ENCODE assay signal across 1 cellular context in the genomic region with DNA sequence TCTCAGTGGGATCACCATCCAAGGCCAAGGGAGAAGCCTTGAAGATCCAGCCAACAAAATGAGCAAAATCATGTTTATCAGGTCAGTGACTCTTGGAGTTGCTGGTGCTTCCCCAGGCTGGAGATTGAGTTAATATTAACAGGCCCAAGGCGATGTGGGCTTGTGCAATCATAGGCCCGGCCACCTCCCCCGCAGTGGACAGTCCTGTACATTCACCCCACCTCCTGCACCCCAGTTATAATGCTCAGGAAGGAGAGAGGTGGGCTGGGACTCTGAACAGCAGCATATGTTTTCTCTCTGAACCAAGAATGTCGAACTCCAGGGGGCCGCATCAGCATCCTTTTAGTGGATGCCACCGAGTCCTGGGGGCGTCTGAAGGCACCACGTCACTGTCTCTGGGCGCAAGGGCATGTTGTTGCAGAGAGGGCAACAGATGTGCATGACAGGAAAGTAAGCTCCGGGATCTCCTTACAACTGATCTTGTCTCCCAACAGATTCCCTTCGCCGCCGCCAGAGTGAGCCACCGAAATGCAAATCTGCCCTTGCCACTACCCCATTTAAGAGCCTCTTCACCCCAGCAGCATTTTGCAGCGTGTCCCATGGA.
A peak's percentile ranks its signal among the peaks of the same experiment; 100 is the strongest.
TF ChIP-seq lines count a peak whose summit lies in the region.

No MANE protein-coding gene starts in this region.

TF ChIP-seq in HepG2, 621 proteins besides CTCF, POLR2A, EP300 and RAD21 (continued from another document and continues in another):
- TF ChIP-seq, protein P1, sequence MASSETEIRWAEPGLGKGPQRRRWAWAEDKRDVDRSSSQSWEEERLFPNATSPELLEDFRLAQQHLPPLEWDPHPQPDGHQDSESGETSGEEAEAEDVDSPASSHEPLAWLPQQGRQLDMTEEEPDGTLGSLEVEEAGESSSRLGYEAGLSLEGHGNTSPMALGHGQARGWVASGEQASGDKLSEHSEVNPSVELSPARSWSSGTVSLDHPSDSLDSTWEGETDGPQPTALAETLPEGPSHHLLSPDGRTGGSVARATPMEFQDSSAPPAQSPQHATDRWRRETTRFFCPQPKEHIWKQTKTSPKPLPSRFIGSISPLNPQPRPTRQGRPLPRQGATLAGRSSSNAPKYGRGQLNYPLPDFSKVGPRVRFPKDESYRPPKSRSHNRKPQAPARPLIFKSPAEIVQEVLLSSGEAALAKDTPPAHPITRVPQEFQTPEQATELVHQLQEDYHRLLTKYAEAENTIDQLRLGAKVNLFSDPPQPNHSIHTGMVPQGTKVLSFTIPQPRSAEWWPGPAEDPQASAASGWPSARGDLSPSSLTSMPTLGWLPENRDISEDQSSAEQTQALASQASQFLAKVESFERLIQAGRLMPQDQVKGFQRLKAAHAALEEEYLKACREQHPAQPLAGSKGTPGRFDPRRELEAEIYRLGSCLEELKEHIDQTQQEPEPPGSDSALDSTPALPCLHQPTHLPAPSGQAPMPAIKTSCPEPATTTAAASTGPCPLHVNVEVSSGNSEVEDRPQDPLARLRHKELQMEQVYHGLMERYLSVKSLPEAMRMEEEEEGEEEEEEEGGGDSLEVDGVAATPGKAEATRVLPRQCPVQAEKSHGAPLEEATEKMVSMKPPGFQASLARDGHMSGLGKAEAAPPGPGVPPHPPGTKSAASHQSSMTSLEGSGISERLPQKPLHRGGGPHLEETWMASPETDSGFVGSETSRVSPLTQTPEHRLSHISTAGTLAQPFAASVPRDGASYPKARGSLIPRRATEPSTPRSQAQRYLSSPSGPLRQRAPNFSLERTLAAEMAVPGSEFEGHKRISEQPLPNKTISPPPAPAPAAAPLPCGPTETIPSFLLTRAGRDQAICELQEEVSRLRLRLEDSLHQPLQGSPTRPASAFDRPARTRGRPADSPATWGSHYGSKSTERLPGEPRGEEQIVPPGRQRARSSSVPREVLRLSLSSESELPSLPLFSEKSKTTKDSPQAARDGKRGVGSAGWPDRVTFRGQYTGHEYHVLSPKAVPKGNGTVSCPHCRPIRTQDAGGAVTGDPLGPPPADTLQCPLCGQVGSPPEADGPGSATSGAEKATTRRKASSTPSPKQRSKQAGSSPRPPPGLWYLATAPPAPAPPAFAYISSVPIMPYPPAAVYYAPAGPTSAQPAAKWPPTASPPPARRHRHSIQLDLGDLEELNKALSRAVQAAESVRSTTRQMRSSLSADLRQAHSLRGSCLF (CRISPR knock-in tag; IDR thresholded peaks at IDR 0.05; ENCODE audit: borderline replicate concordance): no peak
- TF ChIP-seq, protein P2, sequence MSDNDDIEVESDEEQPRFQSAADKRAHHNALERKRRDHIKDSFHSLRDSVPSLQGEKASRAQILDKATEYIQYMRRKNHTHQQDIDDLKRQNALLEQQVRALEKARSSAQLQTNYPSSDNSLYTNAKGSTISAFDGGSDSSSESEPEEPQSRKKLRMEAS (IDR thresholded peaks at IDR 0.05): peak; percentile 33; the same call in 1 of the 2 replicates
- TF ChIP-seq KLF16 (CRISPR knock-in tag; IDR thresholded peaks at IDR 0.05) (peak in 1 of 2 experiments; percentile 52; a peak in 1 of 4 replicates), RBM22 (optimal IDR thresholded peaks at IDR 0.05; ENCODE audit: low read length) (no peak), FOSL2 (CRISPR knock-in tag; IDR thresholded peaks at IDR 0.05) (peak; percentile 61), POGK (CRISPR knock-in tag; conservative IDR thresholded peaks at IDR 0.05) (peak; percentile 80; the same call in 1 of the 2 replicates), ZNF747 (CRISPR knock-in tag; IDR thresholded peaks at IDR 0.05; ENCODE audit: borderline replicate concordance) (peak; percentile 72; the same call in 1 of the 2 replicates), ZNF572 (CRISPR knock-in tag; IDR thresholded peaks at IDR 0.05) (no peak), MBNL3 (CRISPR knock-in tag; conservative IDR thresholded peaks at IDR 0.05) (no peak), SAP130 (CRISPR knock-in tag; IDR thresholded peaks at IDR 0.05; ENCODE audit: low read depth) (peak; percentile 78), SALL2 (CRISPR knock-in tag; IDR thresholded peaks at IDR 0.05) (no peak; the same call in 1 of the 2 replicates), ZNF12 (CRISPR knock-in tag; IDR thresholded peaks at IDR 0.05) (no peak), SOX13 (IDR thresholded peaks at IDR 0.05) (0 out of 2 replicates have a peak, but pooled peaks have one; percentile 55), SOX13 (CRISPR knock-in tag; conservative IDR thresholded peaks at IDR 0.05 in 1 of 2, IDR thresholded peaks at IDR 0.05 in 1 of 2) (peak in 1 of 2 experiments; percentile 61; a peak in 1 of 4 replicates), GZF1 (CRISPR knock-in tag; IDR thresholded peaks at IDR 0.05) (peak; percentile 69; the same call in 1 of the 2 replicates), MAF1 (CRISPR knock-in tag; IDR thresholded peaks at IDR 0.05; ENCODE audit: borderline replicate concordance) (no peak; the same call in 1 of the 2 replicates), AKAP8 (CRISPR knock-in tag; IDR thresholded peaks at IDR 0.05) (0 out of 2 replicates have a peak, but pooled peaks have one; percentile 44), ZEB1 (IDR thresholded peaks at IDR 0.05; ENCODE audit: insufficient replicate concordance, low read depth) (peak; percentile 23), HOXA3 (CRISPR knock-in tag; IDR thresholded peaks at IDR 0.05) (peak; percentile 75), BHLHE40 (IDR thresholded peaks at IDR 0.05; ENCODE audit: low read length) (0 out of 2 replicates have a peak, but pooled peaks have one; percentile 5), THYN1 (CRISPR knock-in tag; IDR thresholded peaks at IDR 0.05; ENCODE audit: borderline replicate concordance, low read depth) (no peak), ZBTB38 (CRISPR knock-in tag; IDR thresholded peaks at IDR 0.05) (0 out of 2 replicates have a peak, but pooled peaks have one; percentile 39), ZSCAN9 (CRISPR knock-in tag; IDR thresholded peaks at IDR 0.05; ENCODE audit: borderline replicate concordance) (peak; percentile 48; the same call in 1 of the 2 replicates), TBL1XR1 (IDR thresholded peaks at IDR 0.05; ENCODE audit: borderline replicate concordance, low read length, partially characterized antibody) (no peak), SMYD3 (CRISPR knock-in tag; IDR thresholded peaks at IDR 0.05) (no peak), ZKSCAN8 (CRISPR knock-in tag; IDR thresholded peaks at IDR 0.05; ENCODE audit: borderline replicate concordance) (no peak; the same call in 1 of the 2 replicates), IKZF1 (IDR thresholded peaks at IDR 0.05) (no peak)
- TF ChIP-seq, protein P3, sequence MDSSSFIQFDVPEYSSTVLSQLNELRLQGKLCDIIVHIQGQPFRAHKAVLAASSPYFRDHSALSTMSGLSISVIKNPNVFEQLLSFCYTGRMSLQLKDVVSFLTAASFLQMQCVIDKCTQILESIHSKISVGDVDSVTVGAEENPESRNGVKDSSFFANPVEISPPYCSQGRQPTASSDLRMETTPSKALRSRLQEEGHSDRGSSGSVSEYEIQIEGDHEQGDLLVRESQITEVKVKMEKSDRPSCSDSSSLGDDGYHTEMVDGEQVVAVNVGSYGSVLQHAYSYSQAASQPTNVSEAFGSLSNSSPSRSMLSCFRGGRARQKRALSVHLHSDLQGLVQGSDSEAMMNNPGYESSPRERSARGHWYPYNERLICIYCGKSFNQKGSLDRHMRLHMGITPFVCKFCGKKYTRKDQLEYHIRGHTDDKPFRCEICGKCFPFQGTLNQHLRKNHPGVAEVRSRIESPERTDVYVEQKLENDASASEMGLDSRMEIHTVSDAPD (CRISPR knock-in tag; IDR thresholded peaks at IDR 0.05): no peak
- TF ChIP-seq, protein P4, sequence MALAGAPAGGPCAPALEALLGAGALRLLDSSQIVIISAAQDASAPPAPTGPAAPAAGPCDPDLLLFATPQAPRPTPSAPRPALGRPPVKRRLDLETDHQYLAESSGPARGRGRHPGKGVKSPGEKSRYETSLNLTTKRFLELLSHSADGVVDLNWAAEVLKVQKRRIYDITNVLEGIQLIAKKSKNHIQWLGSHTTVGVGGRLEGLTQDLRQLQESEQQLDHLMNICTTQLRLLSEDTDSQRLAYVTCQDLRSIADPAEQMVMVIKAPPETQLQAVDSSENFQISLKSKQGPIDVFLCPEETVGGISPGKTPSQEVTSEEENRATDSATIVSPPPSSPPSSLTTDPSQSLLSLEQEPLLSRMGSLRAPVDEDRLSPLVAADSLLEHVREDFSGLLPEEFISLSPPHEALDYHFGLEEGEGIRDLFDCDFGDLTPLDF (CRISPR knock-in tag; IDR thresholded peaks at IDR 0.05): no peak
- TF ChIP-seq, protein P5, sequence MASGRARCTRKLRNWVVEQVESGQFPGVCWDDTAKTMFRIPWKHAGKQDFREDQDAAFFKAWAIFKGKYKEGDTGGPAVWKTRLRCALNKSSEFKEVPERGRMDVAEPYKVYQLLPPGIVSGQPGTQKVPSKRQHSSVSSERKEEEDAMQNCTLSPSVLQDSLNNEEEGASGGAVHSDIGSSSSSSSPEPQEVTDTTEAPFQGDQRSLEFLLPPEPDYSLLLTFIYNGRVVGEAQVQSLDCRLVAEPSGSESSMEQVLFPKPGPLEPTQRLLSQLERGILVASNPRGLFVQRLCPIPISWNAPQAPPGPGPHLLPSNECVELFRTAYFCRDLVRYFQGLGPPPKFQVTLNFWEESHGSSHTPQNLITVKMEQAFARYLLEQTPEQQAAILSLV (CRISPR knock-in tag; IDR thresholded peaks at IDR 0.05; ENCODE audit: borderline replicate concordance): no peak
- TF ChIP-seq, protein P6, sequence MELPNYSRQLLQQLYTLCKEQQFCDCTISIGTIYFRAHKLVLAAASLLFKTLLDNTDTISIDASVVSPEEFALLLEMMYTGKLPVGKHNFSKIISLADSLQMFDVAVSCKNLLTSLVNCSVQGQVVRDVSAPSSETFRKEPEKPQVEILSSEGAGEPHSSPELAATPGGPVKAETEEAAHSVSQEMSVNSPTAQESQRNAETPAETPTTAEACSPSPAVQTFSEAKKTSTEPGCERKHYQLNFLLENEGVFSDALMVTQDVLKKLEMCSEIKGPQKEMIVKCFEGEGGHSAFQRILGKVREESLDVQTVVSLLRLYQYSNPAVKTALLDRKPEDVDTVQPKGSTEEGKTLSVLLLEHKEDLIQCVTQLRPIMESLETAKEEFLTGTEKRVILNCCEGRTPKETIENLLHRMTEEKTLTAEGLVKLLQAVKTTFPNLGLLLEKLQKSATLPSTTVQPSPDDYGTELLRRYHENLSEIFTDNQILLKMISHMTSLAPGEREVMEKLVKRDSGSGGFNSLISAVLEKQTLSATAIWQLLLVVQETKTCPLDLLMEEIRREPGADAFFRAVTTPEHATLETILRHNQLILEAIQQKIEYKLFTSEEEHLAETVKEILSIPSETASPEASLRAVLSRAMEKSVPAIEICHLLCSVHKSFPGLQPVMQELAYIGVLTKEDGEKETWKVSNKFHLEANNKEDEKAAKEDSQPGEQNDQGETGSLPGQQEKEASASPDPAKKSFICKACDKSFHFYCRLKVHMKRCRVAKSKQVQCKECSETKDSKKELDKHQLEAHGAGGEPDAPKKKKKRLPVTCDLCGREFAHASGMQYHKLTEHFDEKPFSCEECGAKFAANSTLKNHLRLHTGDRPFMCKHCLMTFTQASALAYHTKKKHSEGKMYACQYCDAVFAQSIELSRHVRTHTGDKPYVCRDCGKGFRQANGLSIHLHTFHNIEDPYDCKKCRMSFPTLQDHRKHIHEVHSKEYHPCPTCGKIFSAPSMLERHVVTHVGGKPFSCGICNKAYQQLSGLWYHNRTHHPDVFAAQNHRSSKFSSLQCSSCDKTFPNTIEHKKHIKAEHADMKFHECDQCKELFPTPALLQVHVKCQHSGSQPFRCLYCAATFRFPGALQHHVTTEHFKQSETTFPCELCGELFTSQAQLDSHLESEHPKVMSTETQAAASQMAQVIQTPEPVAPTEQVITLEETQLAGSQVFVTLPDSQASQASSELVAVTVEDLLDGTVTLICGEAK (IDR thresholded peaks at IDR 0.05): no peak
- TF ChIP-seq, protein P6 (CRISPR knock-in tag; IDR thresholded peaks at IDR 0.05): 0 out of 2 replicates have a peak, but pooled peaks have one; percentile 51
- TF ChIP-seq, protein P7, sequence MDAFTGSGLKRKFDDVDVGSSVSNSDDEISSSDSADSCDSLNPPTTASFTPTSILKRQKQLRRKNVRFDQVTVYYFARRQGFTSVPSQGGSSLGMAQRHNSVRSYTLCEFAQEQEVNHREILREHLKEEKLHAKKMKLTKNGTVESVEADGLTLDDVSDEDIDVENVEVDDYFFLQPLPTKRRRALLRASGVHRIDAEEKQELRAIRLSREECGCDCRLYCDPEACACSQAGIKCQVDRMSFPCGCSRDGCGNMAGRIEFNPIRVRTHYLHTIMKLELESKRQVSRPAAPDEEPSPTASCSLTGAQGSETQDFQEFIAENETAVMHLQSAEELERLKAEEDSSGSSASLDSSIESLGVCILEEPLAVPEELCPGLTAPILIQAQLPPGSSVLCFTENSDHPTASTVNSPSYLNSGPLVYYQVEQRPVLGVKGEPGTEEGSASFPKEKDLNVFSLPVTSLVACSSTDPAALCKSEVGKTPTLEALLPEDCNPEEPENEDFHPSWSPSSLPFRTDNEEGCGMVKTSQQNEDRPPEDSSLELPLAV (CRISPR knock-in tag; conservative IDR thresholded peaks at IDR 0.05; ENCODE audit: low read depth): no peak
